ENCODE assay signal across 26 cellular contexts in genomic region chr2:197265931-197266330, GRCh38. TPM values are rescaled to one million over a fixed set of nuclear protein-coding genes. Genes with fewer than 3 reads are reported as not detected.
DNase-seq lines count a peak whose midpoint lies in the region; ATAC-seq, FAIRE-seq and TF ChIP-seq lines count a peak whose summit lies in the region.
"Had no signal": no experiment of that assay in that cellular context is flagged by ENCODE, and none has a peak within 500 bp of the region (broad histone marks: within the 10 kb centered on the region; RNA-seq: fewer than 3 reads in every experiment).

No MANE protein-coding gene starts in this region.

- 74 to 89% (median 77%) methylated on average over 5 of the region's 5 CpGs for WGBS in spleen, 5 donors
- 86 to 90% methylated on average over 5 of the region's 5 CpGs for WGBS in upper lobe of left lung, 2 donors

- CTCF ChIA-PET in activated CD8-positive, alpha-beta memory T cell treated with anti-CD3 and anti-CD28 coated beads, Interleukin-2, amount 10 ng/mL, durations not matched to agents 7 days and 5 days (lab: Charles Lee), result interaction anchor here (1.0 to 2.1 kb wide), 4 partner anchors 10 to 75 kb away, joined by 3 to 8 read pairs (median 4); no protein-coding TSS in a partner anchor

- TF ChIP-seq POLR2A in spleen (IDR thresholded peaks at IDR 0.05) (no peak), upper lobe of left lung (IDR thresholded peaks at IDR 0.05) (no peak)

- intact Hi-C loops in activated CD4-positive, alpha-beta T cell treated with anti-CD3 and anti-CD28 coated beads, Interleukin-2, amount 10 ng/mL, durations not matched to agents 24 days and 14 days (cut with micrococcal nuclease), result no loop called here
- intact Hi-C loops in spleen (cut with DNase I; ENCODE audit: low total_unique reads), result no loop called here

- H3K9me3 Mint-ChIP-seq in activated CD8-positive, alpha-beta memory T cell treated with anti-CD3 and anti-CD28 coated beads, Interleukin-2, amount 10 ng/mL, durations not matched to agents 7 days and 5 days (ENCODE audit: low read depth), result no peaks in the 10 kb centered on the region
- no peaks in the 10 kb centered on the region for H3K9me3 Mint-ChIP-seq in activated CD4-positive, alpha-beta T cell treated with anti-CD3 and anti-CD28 coated beads, Interleukin-2, amount 10 ng/mL, durations not matched to agents 24 days and 14 days

- H3K9me3 ChIP-seq in spleen, result no peaks in the 10 kb centered on the region
- no peaks in the 10 kb centered on the region for H3K9me3 ChIP-seq in HAP-1
- H3K9me3 ChIP-seq in upper lobe of left lung, result no peaks in the 10 kb centered on the region
- H3K9me3 ChIP-seq: gastrocnemius medialis, right atrium auricular region, SK-N-SH, upper lobe of right lung had no signal

- peak overlapping the region; percentile 88 for H3K27ac Mint-ChIP-seq in activated CD8-positive, alpha-beta memory T cell treated with anti-CD3 and anti-CD28 coated beads, Interleukin-2, amount 10 ng/mL, durations not matched to agents 7 days and 5 days
- H3K27ac Mint-ChIP-seq in activated CD4-positive, alpha-beta T cell treated with anti-CD3 and anti-CD28 coated beads, Interleukin-2, amount 10 ng/mL, durations not matched to agents 24 days and 14 days, result peak overlapping the region; percentile 78

- H3K4me3 Mint-ChIP-seq in activated CD8-positive, alpha-beta memory T cell treated with anti-CD3 and anti-CD28 coated beads, Interleukin-2, amount 10 ng/mL, durations not matched to agents 7 days and 5 days, result peak overlapping the region; percentile 61
- peak overlapping the region; percentile 68 for H3K4me3 Mint-ChIP-seq in activated CD4-positive, alpha-beta T cell treated with anti-CD3 and anti-CD28 coated beads, Interleukin-2, amount 10 ng/mL, durations not matched to agents 24 days and 14 days

- H3K27me3 Mint-ChIP-seq in activated CD8-positive, alpha-beta memory T cell treated with anti-CD3 and anti-CD28 coated beads, Interleukin-2, amount 10 ng/mL, durations not matched to agents 7 days and 5 days, result no peaks in the 10 kb centered on the region
- no peaks in the 10 kb centered on the region for H3K27me3 Mint-ChIP-seq in activated CD4-positive, alpha-beta T cell treated with anti-CD3 and anti-CD28 coated beads, Interleukin-2, amount 10 ng/mL, durations not matched to agents 24 days and 14 days

- H3K4me3 ChIP-seq in bronchial epithelial cell (ENCODE audit: low read depth, low read length), result no peak overlapping the region
- H3K4me3 ChIP-seq in spleen, result no peak overlapping the region
- H3K4me3 ChIP-seq in HAP-1, result no peak overlapping the region
- H3K4me3 ChIP-seq in upper lobe of left lung, result no peak overlapping the region
- H3K4me3 ChIP-seq: gastrocnemius medialis, K562, right atrium auricular region, upper lobe of right lung had no signal

- H3K27ac ChIP-seq in spleen (peak overlapping the region in 7 of 8 donors; percentile 48 to 80 (median 70)), upper lobe of left lung (peak overlapping the region in 1 of 4 donors; percentile 9)
- H3K27ac ChIP-seq: gastrocnemius medialis, right atrium auricular region, upper lobe of right lung had no signal

- H3K27me3 ChIP-seq in bronchial epithelial cell (ENCODE audit: control insufficient read depth, insufficient read depth, low read length), result no peaks in the 10 kb centered on the region
- no peaks in the 10 kb centered on the region for H3K27me3 ChIP-seq in spleen (replicated peaks in 1 of 7)
- no peaks in the 10 kb centered on the region; the same call in 1 of the 2 replicates for H3K27me3 ChIP-seq in HAP-1 (ENCODE audit: low read depth)
- no peaks in the 10 kb centered on the region for H3K27me3 ChIP-seq in upper lobe of left lung
- H3K27me3 ChIP-seq: gastrocnemius medialis, right atrium auricular region, upper lobe of right lung had no signal

- H3K4me1 ChIP-seq in spleen, result peaks cover 37 to 97% (median 91%) of the 10 kb centered on the region in 6 donors
- no peaks in the 10 kb centered on the region for H3K4me1 ChIP-seq in HAP-1
- H3K4me1 ChIP-seq in upper lobe of left lung, result peaks cover 25 to 49% (median 30%) of the 10 kb centered on the region in 4 donors
- H3K4me1 ChIP-seq: gastrocnemius medialis had no signal

- TF ChIP-seq CTCF in bronchial epithelial cell (IDR thresholded peaks at IDR 0.05; ENCODE audit: insufficient read depth, low read length, severe bottlenecking) (no peak), spleen (IDR thresholded peaks at IDR 0.05 in 8 of 11, conservative IDR thresholded peaks at IDR 0.05 in 3 of 11) (no peak), upper lobe of left lung (IDR thresholded peaks at IDR 0.05) (no peak)

- FAIRE-seq in bronchial epithelial cell (lab: Jason Lieb, UNC), result no peak
- FAIRE-seq: H1, K562, TTC549 had no signal

- H3K4me1 Mint-ChIP-seq in activated CD8-positive, alpha-beta memory T cell treated with anti-CD3 and anti-CD28 coated beads, Interleukin-2, amount 10 ng/mL, durations not matched to agents 7 days and 5 days, result peaks cover 95% of the 10 kb centered on the region
- H3K4me1 Mint-ChIP-seq in activated CD4-positive, alpha-beta T cell treated with anti-CD3 and anti-CD28 coated beads, Interleukin-2, amount 10 ng/mL, durations not matched to agents 24 days and 14 days, result peaks cover 87% of the 10 kb centered on the region

- H3K36me3 ChIP-seq in bronchial epithelial cell (ENCODE audit: control insufficient read depth, insufficient read depth, low read length) (no peaks in the 10 kb centered on the region), spleen (peaks cover 0 to 4% (median 0%) of the 10 kb centered on the region in 6 donors), HAP-1 (replicated peaks) (no peaks in the 10 kb centered on the region), upper lobe of left lung (no peaks in the 10 kb centered on the region)
- H3K36me3 ChIP-seq: gastrocnemius medialis, right atrium auricular region, upper lobe of right lung had no signal

- in situ Hi-C loops in HAP-1 (cut with MboI; ENCODE audit: low sequenced_read_pairs), result no loop called here

- ATAC-seq in activated CD8-positive, alpha-beta memory T cell treated with anti-CD3 and anti-CD28 coated beads, Interleukin-2, amount 10 ng/mL, durations not matched to agents 7 days and 5 days, result no peak
- ATAC-seq in upper lobe of left lung (ENCODE audit: low FRiP score in 2 of 2) (no peak), SK-N-SH treated with all-trans-retinoic acid at 6 μM for 48 hours (no peak)
- ATAC-seq: gastrocnemius medialis, K562, left colon, upper lobe of right lung had no signal

- H3K36me3 Mint-ChIP-seq in activated CD8-positive, alpha-beta memory T cell treated with anti-CD3 and anti-CD28 coated beads, Interleukin-2, amount 10 ng/mL, durations not matched to agents 7 days and 5 days, result peaks cover 36% of the 10 kb centered on the region
- peaks cover 22% of the 10 kb centered on the region for H3K36me3 Mint-ChIP-seq in activated CD4-positive, alpha-beta T cell treated with anti-CD3 and anti-CD28 coated beads, Interleukin-2, amount 10 ng/mL, durations not matched to agents 24 days and 14 days (ENCODE audit: low read depth)

- DNase-seq in activated CD8-positive, alpha-beta memory T cell treated with anti-CD3 and anti-CD28 coated beads, Interleukin-2, amount 10 ng/mL, durations not matched to agents 7 days and 5 days, result no peak
- DNase-seq in activated CD8-positive, alpha-beta memory T cell treated with anti-CD3 and anti-CD28 coated beads, Interleukin-2, amount 50 U/mL, for 48 hours, result no peak
- no peak for DNase-seq in activated CD4-positive, alpha-beta T cell treated with anti-CD3 and anti-CD28 coated beads, Interleukin-2, amount 10 ng/mL, durations not matched to agents 24 days and 14 days
- DNase-seq in bronchial epithelial cell (ENCODE audit: low read depth), result peak; percentile 38
- DNase-seq in spleen, result no peak
- no peak for DNase-seq in HAP-1 (ENCODE audit: low spot score in 2 of 2)
- DNase-seq in upper lobe of left lung, result no peak
- DNase-seq: activated CD8-positive, alpha-beta memory T cell treated with anti-CD3 and anti-CD28 coated beads for 24 hours; C1 segment of cervical spinal cord; dermis blood vessel endothelial cell; DMS79 treated with DMSO at 0.1 percent for 48 hours; erythroblast; gastrocnemius medialis; left colon; MV-4-11; NCI-H1930; NCI-H446 treated with DMSO at 0.1 percent for 48 hours; NK-92 treated with Interleukin-12 subunit alpha and Interleukin-12 subunit beta, amount 100 ng/mL, for 24 hours; occipital lobe; SK-N-SH; upper lobe of right lung had no signal

- no peak for TF ChIP-seq EP300 in upper lobe of left lung (IDR thresholded peaks at IDR 0.05)

TF ChIP-seq in SK-N-SH treated with all-trans-retinoic acid at 6 μM for 48 hours, 23 proteins besides CTCF, POLR2A, EP300 and RAD21 (continues in another document):
- TF ChIP-seq, protein P1, sequence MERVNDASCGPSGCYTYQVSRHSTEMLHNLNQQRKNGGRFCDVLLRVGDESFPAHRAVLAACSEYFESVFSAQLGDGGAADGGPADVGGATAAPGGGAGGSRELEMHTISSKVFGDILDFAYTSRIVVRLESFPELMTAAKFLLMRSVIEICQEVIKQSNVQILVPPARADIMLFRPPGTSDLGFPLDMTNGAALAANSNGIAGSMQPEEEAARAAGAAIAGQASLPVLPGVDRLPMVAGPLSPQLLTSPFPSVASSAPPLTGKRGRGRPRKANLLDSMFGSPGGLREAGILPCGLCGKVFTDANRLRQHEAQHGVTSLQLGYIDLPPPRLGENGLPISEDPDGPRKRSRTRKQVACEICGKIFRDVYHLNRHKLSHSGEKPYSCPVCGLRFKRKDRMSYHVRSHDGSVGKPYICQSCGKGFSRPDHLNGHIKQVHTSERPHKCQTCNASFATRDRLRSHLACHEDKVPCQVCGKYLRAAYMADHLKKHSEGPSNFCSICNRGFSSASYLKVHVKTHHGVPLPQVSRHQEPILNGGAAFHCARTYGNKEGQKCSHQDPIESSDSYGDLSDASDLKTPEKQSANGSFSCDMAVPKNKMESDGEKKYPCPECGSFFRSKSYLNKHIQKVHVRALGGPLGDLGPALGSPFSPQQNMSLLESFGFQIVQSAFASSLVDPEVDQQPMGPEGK (CRISPR knock-in tag; IDR thresholded peaks at IDR 0.05; ENCODE audit: borderline replicate concordance), result no peak
- no peak for TF ChIP-seq ZC3H10 (CRISPR knock-in tag; IDR thresholded peaks at IDR 0.05)
- TF ChIP-seq ISL1 (CRISPR knock-in tag; IDR thresholded peaks at IDR 0.05), result no peak

RNA-seq across cellular contexts. Expression of gene ANKRD44, which starts 44.6 kb away (rescaled TPM):
- 100 to 1,000 TPM; 210 to 249 TPM for total RNA-seq in activated CD8-positive, alpha-beta memory T cell treated with anti-CD3 and anti-CD28 coated beads, Interleukin-2, amount 10 ng/mL, durations not matched to agents 7 days and 5 days
- total RNA-seq in activated CD4-positive, alpha-beta T cell treated with anti-CD3 and anti-CD28 coated beads, Interleukin-2, amount 10 ng/mL, durations not matched to agents 24 days and 14 days, result 130 and 147 TPM in 2 replicates
- total RNA-seq in bronchial epithelial cell, result 0.26 and 0.90 TPM in 2 replicates
- 100 to 1,000 TPM; 108 to 183 (median 145) TPM for total RNA-seq in spleen
- polyA plus RNA-seq in spleen, result 10 to 100 TPM; 16.0 to 18.5 (median 16.3) TPM
- total RNA-seq in upper lobe of left lung, result 10 to 100 TPM; 41.0 to 91.1 (median 61.7) TPM

Comparison
In these comparisons a context has a peak if more than half of its experiments do, and no peak if none do; other contexts are left out.
1. RNA of gene ANKRD44, which starts 44.6 kb away (total RNA-seq): 210 to 249 TPM in activated CD8-positive, alpha-beta memory T cell treated with anti-CD3 and anti-CD28 coated beads, Interleukin-2, amount 10 ng/mL, durations not matched to agents 7 days and 5 days, 130 to 147 TPM in activated CD4-positive, alpha-beta T cell treated with anti-CD3 and anti-CD28 coated beads, Interleukin-2, amount 10 ng/mL, durations not matched to agents 24 days and 14 days, 108 to 183 TPM in spleen and 41.0 to 91.1 TPM in upper lobe of left lung; 0.26 to 0.90 TPM in bronchial epithelial cell; every median in the first group is over 10 times any median in the second.